ENCODE assay signal across 11 cellular contexts in the genomic region with DNA sequence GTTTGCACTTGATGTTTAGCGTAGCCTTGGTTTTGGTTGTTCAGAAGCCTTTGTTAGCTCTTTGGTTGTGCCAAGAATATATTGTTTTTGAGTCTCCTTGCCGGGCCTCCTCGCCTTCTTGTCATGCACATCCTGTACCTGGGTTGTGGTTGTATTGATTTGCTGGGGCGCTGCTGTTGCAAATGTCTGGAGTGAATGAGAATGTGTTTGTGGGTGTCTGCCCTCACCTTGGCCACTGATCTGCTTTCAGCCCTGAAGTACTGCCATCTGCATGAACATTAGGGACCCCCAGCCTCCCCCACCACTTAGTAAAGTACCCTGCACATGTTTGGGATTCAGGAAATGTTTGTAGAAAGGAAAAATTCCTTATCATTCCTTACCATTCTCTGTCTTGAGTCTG. TPM values are rescaled to one million over a fixed set of nuclear protein-coding genes. Genes with fewer than 3 reads are reported as not detected.
DNase-seq lines count a peak whose midpoint lies in the region; ATAC-seq and TF ChIP-seq lines count a peak whose summit lies in the region.
"Had no signal": no experiment of that assay in that cellular context is flagged by ENCODE, and none has a peak within 500 bp of the region (broad histone marks: within the 10 kb centered on the region; RNA-seq: fewer than 3 reads in every experiment).

No MANE protein-coding gene starts in this region.

- H3K27me3 ChIP-seq in neural progenitor cell: no peaks in the 10 kb centered on the region
- H3K27me3 ChIP-seq: esophagus muscularis mucosa, tibial artery had no signal

- no peak overlapping the region for H3K4me2 ChIP-seq in neural progenitor cell
- H3K4me2 ChIP-seq: BLaER1 had no signal

- H3K27ac ChIP-seq in skin epidermis (peak overlapping the region in 13 of 21 experiments; percentile 2 to 93 (median 72)), neural progenitor cell (no peak overlapping the region)
- H3K27ac ChIP-seq: BLaER1, esophagus muscularis mucosa, tibial artery had no signal

- DNase-seq in GM12865 (ENCODE audit: low read depth) (peak; percentile 32), neural progenitor cell (ENCODE audit: low spot score) (no peak), NCI-H226 (no peak), NCI-H2107 (lab: John Stamatoyannopoulos, UW) (no peak)
- DNase-seq in activated CD4-positive, alpha-beta T cell treated with anti-CD3 and anti-CD28 coated beads for 48 hours: peak; percentile 70
- DNase-seq: tibial artery had no signal

- no peak for ATAC-seq in HG02798 (IDR thresholded peaks at IDR 0.05; ENCODE audit: poor library complexity, unreplicated experiment)

- no peaks in the 10 kb centered on the region for H3K9me3 ChIP-seq in neural progenitor cell (ENCODE audit: low read depth)
- H3K9me3 ChIP-seq: BLaER1, esophagus muscularis mucosa, tibial artery had no signal

- peaks cover 3% of the 10 kb centered on the region for H3F3A ChIP-seq in neural progenitor cell (ENCODE audit: low read depth)

- no peaks in the 10 kb centered on the region for H3K36me3 ChIP-seq in neural progenitor cell
- H3K36me3 ChIP-seq: BLaER1, esophagus muscularis mucosa, tibial artery had no signal

- H3K4me3 Mint-ChIP-seq in activated naive CD4-positive, alpha-beta T cell treated with anti-CD3 and anti-CD28 coated beads, Interleukin-2, amount 50 U/mL, for 24 hours: peak overlapping the region; percentile 78
- no peak overlapping the region for H3K4me3 Mint-ChIP-seq in neural progenitor cell

- no peak overlapping the region for H3K9ac ChIP-seq in neural progenitor cell
- H3K9ac ChIP-seq: BLaER1 had no signal

- no peaks in the 10 kb centered on the region for H4K20me1 ChIP-seq in neural progenitor cell (ENCODE audit: low read depth)

- H3K36me3 Mint-ChIP-seq in activated naive CD4-positive, alpha-beta T cell treated with anti-CD3 and anti-CD28 coated beads, Interleukin-2, amount 50 U/mL, for 24 hours: peaks cover 13% of the 10 kb centered on the region
- H3K36me3 Mint-ChIP-seq in neural progenitor cell: no peaks in the 10 kb centered on the region

- no peaks in the 10 kb centered on the region for H3K27me3 Mint-ChIP-seq in activated naive CD4-positive, alpha-beta T cell treated with anti-CD3 and anti-CD28 coated beads, Interleukin-2, amount 50 U/mL, for 24 hours
- H3K27me3 Mint-ChIP-seq in neural progenitor cell (ENCODE audit: insufficient read depth, low read depth): peaks cover 6% of the 10 kb centered on the region

- H2AFZ ChIP-seq in neural progenitor cell (replicated peaks): no peak overlapping the region

- peaks cover 92% of the 10 kb centered on the region for H3K4me1 Mint-ChIP-seq in activated naive CD4-positive, alpha-beta T cell treated with anti-CD3 and anti-CD28 coated beads, Interleukin-2, amount 50 U/mL, for 24 hours
- H3K4me1 Mint-ChIP-seq in neural progenitor cell: no peaks in the 10 kb centered on the region

- TF ChIP-seq CTCF in GM12865 (IDR thresholded peaks at IDR 0.05; ENCODE audit: insufficient read depth, low read depth, low read length, missing control alignments): no peak
- TF ChIP-seq CTCF in neural progenitor cell (IDR thresholded peaks at IDR 0.05): no peak

- H3K4me3 ChIP-seq in GM12865 (ENCODE audit: low read depth, low read length): no peak overlapping the region
- no peak overlapping the region for H3K4me3 ChIP-seq in skin epidermis
- no peak overlapping the region for H3K4me3 ChIP-seq in neural progenitor cell
- H3K4me3 ChIP-seq: BLaER1, esophagus muscularis mucosa, tibial artery had no signal

- H3K9me3 Mint-ChIP-seq in activated naive CD4-positive, alpha-beta T cell treated with anti-CD3 and anti-CD28 coated beads, Interleukin-2, amount 50 U/mL, for 24 hours: peaks cover 7% of the 10 kb centered on the region
- no peaks in the 10 kb centered on the region for H3K9me3 Mint-ChIP-seq in neural progenitor cell

- no peaks in the 10 kb centered on the region for H3K79me2 ChIP-seq in neural progenitor cell (ENCODE audit: low read depth)

- H3K27ac Mint-ChIP-seq in activated naive CD4-positive, alpha-beta T cell treated with anti-CD3 and anti-CD28 coated beads, Interleukin-2, amount 50 U/mL, for 24 hours: peak overlapping the region; percentile 97
- H3K27ac Mint-ChIP-seq in neural progenitor cell: no peak overlapping the region

- peaks cover 14% of the 10 kb centered on the region for H3K4me1 ChIP-seq in neural progenitor cell
- H3K4me1 ChIP-seq: tibial artery had no signal

RNA-seq across cellular contexts. Expression of gene PRKCH, which starts 16.5 kb away (rescaled TPM):
- 0.22 and 1.3 TPM in 2 replicates for total RNA-seq in neural progenitor cell (ENCODE audit: low replicate concordance)

RNA-seq across cellular contexts. Expression of gene TMEM30B, which starts 56.8 kb away (rescaled TPM):
- total RNA-seq in neural progenitor cell (ENCODE audit: low replicate concordance): 0.07 and 0.09 TPM in 2 replicates

Comparison
In these comparisons a context has a peak if more than half of its experiments do, and no peak if none do; other contexts are left out.
1. DNase-seq: peak in GM12865 (single experiment) and activated CD4-positive, alpha-beta T cell treated with anti-CD3 and anti-CD28 coated beads for 48 hours (single experiment); none in neural progenitor cell (single experiment), NCI-H226 (single experiment) and NCI-H2107 (single experiment).